ENCODE assay signal across 15 cellular contexts in the genomic region with DNA sequence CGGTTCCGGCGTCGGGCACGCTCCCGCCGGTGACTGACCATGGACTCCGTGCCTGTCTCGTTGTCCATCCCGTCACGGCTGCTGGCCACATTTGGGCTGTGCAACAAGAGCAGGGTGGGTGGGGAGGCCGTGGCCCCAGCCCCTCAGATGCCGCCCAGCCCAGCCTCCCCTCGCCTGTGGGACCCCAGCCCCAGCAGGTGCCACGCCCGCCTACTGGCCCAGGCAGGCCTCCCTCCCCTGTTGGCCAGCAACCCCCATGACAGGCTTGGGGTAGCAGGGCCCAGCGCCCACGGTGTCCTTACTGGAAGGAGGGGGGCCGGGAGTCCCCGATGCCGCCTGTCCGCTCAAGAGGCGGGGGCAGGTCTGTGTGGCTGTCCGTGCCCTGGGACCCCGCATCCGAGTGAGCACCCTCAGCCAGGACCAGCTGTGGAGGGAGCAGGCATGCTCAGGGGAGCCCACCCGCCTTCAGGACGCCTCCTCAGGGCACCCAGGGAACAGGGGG. TPM values are rescaled to one million over a fixed set of nuclear protein-coding genes. Genes with fewer than 3 reads are reported as not detected.
DNase-seq lines count a peak whose midpoint lies in the region; ATAC-seq, FAIRE-seq and TF ChIP-seq lines count a peak whose summit lies in the region.
"Had no signal": no experiment of that assay in that cellular context is flagged by ENCODE, and none has a peak within 500 bp of the region (broad histone marks: within the 10 kb centered on the region; RNA-seq: fewer than 3 reads in every experiment).

No MANE protein-coding gene starts in this region.

- no peak for FAIRE-seq in K562 (lab: Jason Lieb, UNC)
- FAIRE-seq: G401.6 had no signal

- peaks cover 0 to 11% (median 4%) of the 10 kb centered on the region in 5 donors for H3K36me3 Mint-ChIP-seq in naive thymus-derived CD4-positive, alpha-beta T cell

- TF ChIP-seq CTCF in K562 (IDR thresholded peaks at IDR 0.05 in 2 of 3, conservative IDR thresholded peaks at IDR 0.05 in 1 of 3; ENCODE audit: insufficient read depth in 2 of 3, low read depth in 1 of 3, low read length in 3 of 3) (no peak), PC-3 (conservative IDR thresholded peaks at IDR 0.05; ENCODE audit: low read depth, low read length) (no peak)

- no peaks in the 10 kb centered on the region for H3K9me2 ChIP-seq in PC-3 (replicated peaks; ENCODE audit: low read length)

- WGBS in K562 (ENCODE audit: insufficient coverage, low coverage, missing lambda C conversion rate) = 100% methylated on average over 22 of the region's 28 CpGs

- H3K4me1 Mint-ChIP-seq in naive thymus-derived CD4-positive, alpha-beta T cell = peaks cover 5 to 14% (median 6%) of the 10 kb centered on the region in 7 donors

- TF ChIP-seq POLR2A in K562 (conservative IDR thresholded peaks at IDR 0.05) = no peak

- H3K9me3 Mint-ChIP-seq in naive thymus-derived CD4-positive, alpha-beta T cell = peaks cover 0 to 4% (median 0%) of the 10 kb centered on the region in 11 donors
- H3K9me3 Mint-ChIP-seq: CD4-positive, alpha-beta memory T cell; GM23338 had no signal

- H3K4me1 ChIP-seq in BLaER1 = peaks cover 52% of the 10 kb centered on the region
- no peaks in the 10 kb centered on the region for H3K4me1 ChIP-seq in HUES6 (ENCODE audit: control insufficient read depth, insufficient read depth, low read length)
- H3K4me1 ChIP-seq in K562 (replicated peaks in 1 of 2; ENCODE audit: control insufficient read depth in 2 of 2, insufficient read depth in 2 of 2, low read length in 2 of 2) = peaks cover 9 to 88% of the 10 kb centered on the region in 2 experiments; a peak in 3 of 5 replicates
- no peaks in the 10 kb centered on the region for H3K4me1 ChIP-seq in naive thymus-derived CD4-positive, alpha-beta T cell (ENCODE audit: control insufficient read depth in 2 of 2, insufficient read depth in 2 of 2, low read length in 2 of 2)
- peaks cover 39% of the 10 kb centered on the region for H3K4me1 ChIP-seq in PC-3 (ENCODE audit: insufficient read depth, low read length)

- TF ChIP-seq EP300 in K562 (IDR thresholded peaks at IDR 0.05; ENCODE audit: low read length) = no peak

- peak overlapping the region; percentile 55 for H3K9ac ChIP-seq in BLaER1
- H3K9ac ChIP-seq in HUES6 (ENCODE audit: low read length) = no peak overlapping the region
- no peak overlapping the region for H3K9ac ChIP-seq in K562 (ENCODE audit: insufficient read depth in 1 of 2, low read depth in 2 of 2, low read length in 2 of 2)
- H3K9ac ChIP-seq in PC-3 (ENCODE audit: low read length) = no peak overlapping the region

- no peak for DNase-seq in K562 (ENCODE audit: extremely low read depth in 1 of 4, low spot score in 3 of 4)
- no peak for DNase-seq in posterior vena cava (ENCODE audit: low spot score)
- DNase-seq in naive thymus-derived CD4-positive, alpha-beta T cell = no peak
- no peak for DNase-seq in PC-3
- DNase-seq: ACHN, DMS153, DMS79 treated with DMSO at 0.1 percent for 48 hours, EL, H7 had no signal

- H3K27ac ChIP-seq in BLaER1 (peak overlapping the region; percentile 66), HUES6 (ENCODE audit: low read depth, low read length) (0 out of 2 replicates have a peak overlapping the region, but pooled peaks have one; percentile 19), K562 (ENCODE audit: extremely low read depth, low read depth, low read length) (no peak overlapping the region), PC-3 (ENCODE audit: low read length) (no peak overlapping the region)
- no peak overlapping the region for H3K27ac ChIP-seq in naive thymus-derived CD4-positive, alpha-beta T cell (ENCODE audit: low read depth, low read length)

- no peak overlapping the region for H3K4me3 Mint-ChIP-seq in naive thymus-derived CD4-positive, alpha-beta T cell
- H3K4me3 Mint-ChIP-seq: CD4-positive, alpha-beta memory T cell; GM23338 had no signal

- no peak for TF ChIP-seq RAD21 in K562 (CRISPR knock-in tag; conservative IDR thresholded peaks at IDR 0.05 in 1 of 2, IDR thresholded peaks at IDR 0.05 in 1 of 2)

- ATAC-seq in K562 = no peak
- no peak for ATAC-seq in naive thymus-derived CD4-positive, alpha-beta T cell
- ATAC-seq in PC-3 = no peak
- ATAC-seq: GM23338 had no signal

- CTCF ChIA-PET in K562 (lab: Yijun Ruan, JAX; ENCODE audit: low intra/inter-chr PET ratio) (no interaction called here), PC-3 (lab: Charles Lee) (no interaction called here)
- CTCF ChIA-PET in naive thymus-derived CD4-positive, alpha-beta T cell (lab: Charles Lee) = no interaction called here

- no peak overlapping the region for H3K27ac Mint-ChIP-seq in naive thymus-derived CD4-positive, alpha-beta T cell
- H3K27ac Mint-ChIP-seq: CD4-positive, alpha-beta memory T cell; GM23338 had no signal

- no peak overlapping the region for H3K4me3 ChIP-seq in BLaER1
- no peak overlapping the region for H3K4me3 ChIP-seq in HUES6 (ENCODE audit: low read depth, low read length)
- no peak overlapping the region for H3K4me3 ChIP-seq in K562
- H3K4me3 ChIP-seq in naive thymus-derived CD4-positive, alpha-beta T cell (ENCODE audit: low read length) = no peak overlapping the region
- H3K4me3 ChIP-seq in PC-3 (ENCODE audit: low read length) = no peak overlapping the region
- H3K4me3 ChIP-seq: GM23338 had no signal

- H3K79me2 ChIP-seq in K562 (ENCODE audit: control insufficient read depth, insufficient read depth, low read length) (peaks cover 46% of the 10 kb centered on the region), PC-3 (ENCODE audit: low read length) (peaks cover 60% of the 10 kb centered on the region)

- intact Hi-C loops in K562 (cut with micrococcal nuclease) = no loop called here
- intact Hi-C loops in posterior vena cava (cut with DNase I) = no loop called here
- intact Hi-C loops in naive thymus-derived CD4-positive, alpha-beta T cell (cut with micrococcal nuclease) = no loop called here
- intact Hi-C loops in PC-3 (cut with micrococcal nuclease) = no loop called here

- H3K27me3 ChIP-seq in BLaER1 (no peaks in the 10 kb centered on the region), HUES6 (ENCODE audit: control insufficient read depth, insufficient read depth, low read length) (no peaks in the 10 kb centered on the region), K562 (ENCODE audit: control insufficient read depth in 2 of 2, insufficient read depth in 2 of 2, low read length in 2 of 2) (no peaks in the 10 kb centered on the region), PC-3 (ENCODE audit: low read length) (no peaks in the 10 kb centered on the region)
- no peaks in the 10 kb centered on the region for H3K27me3 ChIP-seq in naive thymus-derived CD4-positive, alpha-beta T cell (ENCODE audit: control insufficient read depth in 2 of 2, insufficient read depth in 2 of 2, low read length in 2 of 2)

- H3K27me3 Mint-ChIP-seq in naive thymus-derived CD4-positive, alpha-beta T cell = no peaks in the 10 kb centered on the region
- H3K27me3 Mint-ChIP-seq: CD4-positive, alpha-beta memory T cell had no signal

- BruUV-seq in K562 (replicated peaks; lab: Mats Ljungman, UMichigan) (no TSS peak), PC-3 (replicated peaks; lab: Mats Ljungman, UMichigan) (no TSS peak)

- H4K20me1 ChIP-seq in BLaER1 (peaks cover 75% of the 10 kb centered on the region), K562 (replicated peaks; ENCODE audit: control insufficient read depth, insufficient read depth, low read length) (peaks cover 44% of the 10 kb centered on the region; the same call in 1 of the 2 replicates), PC-3 (ENCODE audit: low read length) (peaks cover 5% of the 10 kb centered on the region; the same call in 1 of the 2 replicates)

- H3K4me2 ChIP-seq in BLaER1 (peak overlapping the region; percentile 72), K562 (ENCODE audit: insufficient read depth, low read length) (no peak overlapping the region), PC-3 (ENCODE audit: low read length) (no peak overlapping the region)
- H3K4me2 ChIP-seq: GM23338 had no signal

- no peaks in the 10 kb centered on the region for H3F3A ChIP-seq in PC-3 (ENCODE audit: low read length, unreplicated experiment)

- no peak overlapping the region for H2AFZ ChIP-seq in K562 (ENCODE audit: low read depth, low read length)
- no peak overlapping the region for H2AFZ ChIP-seq in PC-3 (ENCODE audit: low read length)
- H2AFZ ChIP-seq: GM23338 had no signal

- in situ Hi-C loops in K562 (cut with MboI) = no loop called here

- H3K36me3 ChIP-seq in BLaER1 = peaks cover 40% of the 10 kb centered on the region
- peaks cover 38% of the 10 kb centered on the region for H3K36me3 ChIP-seq in HUES6 (ENCODE audit: control insufficient read depth, insufficient read depth, low read length)
- H3K36me3 ChIP-seq in K562 (ENCODE audit: control insufficient read depth, insufficient read depth, low read length) = peaks cover 79% of the 10 kb centered on the region; the same call in 2 of the 3 replicates
- H3K36me3 ChIP-seq in naive thymus-derived CD4-positive, alpha-beta T cell (ENCODE audit: control insufficient read depth in 2 of 3, insufficient read depth in 3 of 3, low read length in 3 of 3) = peaks cover 0 to 29% (median 0%) of the 10 kb centered on the region in 3 experiments
- H3K36me3 ChIP-seq in PC-3 (ENCODE audit: low read depth, low read length) = peaks cover 46% of the 10 kb centered on the region

- H3K9me3 ChIP-seq in BLaER1 = no peaks in the 10 kb centered on the region
- no peaks in the 10 kb centered on the region for H3K9me3 ChIP-seq in HUES6 (ENCODE audit: control insufficient read depth, insufficient read depth, low read depth, low read length)
- H3K9me3 ChIP-seq in K562 (replicated peaks; ENCODE audit: control insufficient read depth, insufficient read depth, low read depth, low read length) = peaks cover 2% of the 10 kb centered on the region; the same call in 1 of the 2 replicates
- no peaks in the 10 kb centered on the region for H3K9me3 ChIP-seq in naive thymus-derived CD4-positive, alpha-beta T cell (ENCODE audit: control insufficient read depth in 2 of 3, low read length in 3 of 3)
- no peaks in the 10 kb centered on the region for H3K9me3 ChIP-seq in PC-3 (ENCODE audit: low read length)

- POLR2A ChIA-PET in K562 (lab: Yijun Ruan, JAX) = interaction anchor here (1.0 kb wide), 1 partner anchor 10 kb away, joined by 4 read pairs; no protein-coding TSS in a partner anchor
- POLR2A ChIA-PET in naive thymus-derived CD4-positive, alpha-beta T cell (lab: Charles Lee) = no interaction called here
- POLR2A ChIA-PET in PC-3 (lab: Charles Lee; ENCODE audit: unreplicated experiment) = no interaction called here

- H3K9me1 ChIP-seq in K562 (ENCODE audit: control insufficient read depth, insufficient read depth, low read length) = peaks cover 11% of the 10 kb centered on the region

RNA-seq across cellular contexts. Expression of a gene that starts 7.1 kb away (rescaled TPM):
- total RNA-seq in K562 (2011; cell fraction: chromatin; rRNA removed; ENCODE audit: low replicate concordance) = 53.3 and 207 TPM in 2 replicates
- 213 and 235 TPM in 2 replicates for total RNA-seq in K562 (2011; cell fraction: nucleolus; rRNA removed)
- total RNA-seq in K562 (2011; cell fraction: nucleoplasm; rRNA removed) = 85.9 and 103 TPM in 2 replicates
- total RNA-seq in K562 (2014; rRNA removed) (135 and 143 TPM in 2 replicates), K562 (2014; rRNA removed; fragmentation: Illumina TruSeq; extraction: Trizol) (3.5 and 6.3 TPM in 2 replicates), K562 (2015; rRNA removed; fragmentation: Illumina TruSeq; extraction: Trizol) (50.9 and 51.7 TPM in 2 replicates), K562 (2021) (106 and 118 TPM in 2 replicates), posterior vena cava (10 to 100 TPM; 45.9 to 61.9 TPM), PC-3 (2014; rRNA removed) (626 and 813 TPM in 2 replicates)
- polyA plus RNA-seq in K562 (2011; rRNA removed) (24.3 and 42.1 TPM in 2 replicates), K562 (2014; fragmentation: Illumina TruSeq; extraction: Trizol) (13.9 and 43.4 TPM in 2 replicates), K562 (2014; fragmentation: Nextera tagmentation; extraction: Ambion mirVana) (under 1 TPM; 0.62 to 0.63 TPM), K562 (2014; rRNA removed) (119 and 136 TPM in 2 replicates)
- polyA plus RNA-seq in K562 (2011; cell fraction: cytosol; rRNA removed) = 39.8 and 107 TPM in 2 replicates
- polyA plus RNA-seq in K562 (2011; cell fraction: nucleus; rRNA removed) = 353 and 531 TPM in 2 replicates
- 65.5 and 75.0 TPM in 2 replicates for polyA plus RNA-seq in K562 (2012)
- 5.6 and 11.7 TPM in 2 replicates for polyA minus RNA-seq in K562 (2011; rRNA and poly(A)+ RNA removed)
- 32.9 and 47.2 TPM in 2 replicates for polyA minus RNA-seq in K562 (2011; cell fraction: cytosol; rRNA and poly(A)+ RNA removed)
- polyA minus RNA-seq in K562 (2011; cell fraction: nucleus; rRNA and poly(A)+ RNA removed) = 69.3 and 81.9 TPM in 2 replicates
- 10 to 100 TPM; 40.2 to 54.9 (median 45.9) TPM for total RNA-seq in naive thymus-derived CD4-positive, alpha-beta T cell
- polyA plus RNA-seq in naive thymus-derived CD4-positive, alpha-beta T cell = 1 to 10 TPM in 1 of 2 donors, under 1 TPM in 1; 0.78 to 1.1 TPM

RNA-seq across cellular contexts. Expression of a gene that starts 11.0 kb away (rescaled TPM):
- 0.19 and 0.58 TPM in 2 replicates for total RNA-seq in K562 (2011; cell fraction: chromatin; rRNA removed; ENCODE audit: low replicate concordance)
- total RNA-seq in K562 (2011; cell fraction: nucleolus; rRNA removed) = 0.53 and 0.67 TPM in 2 replicates
- 0.15 and 0.23 TPM in 2 replicates for total RNA-seq in K562 (2011; cell fraction: nucleoplasm; rRNA removed)
- 0.12 TPM in 1 of 2 replicates, not detected in the other for total RNA-seq in K562 (2014; rRNA removed)
- not detected in 2 replicates for total RNA-seq in K562 (2014; rRNA removed; fragmentation: Illumina TruSeq; extraction: Trizol)
- total RNA-seq in K562 (2015; rRNA removed; fragmentation: Illumina TruSeq; extraction: Trizol) = 0.04 TPM in 1 of 2 replicates, not detected in the other
- 0.07 and 0.09 TPM in 2 replicates for total RNA-seq in K562 (2021)
- polyA plus RNA-seq in K562 (2011; rRNA removed) = 0.05 TPM in 1 of 2 replicates, not detected in the other
- 0.03 and 0.06 TPM in 2 replicates for polyA plus RNA-seq in K562 (2011; cell fraction: cytosol; rRNA removed)
- polyA plus RNA-seq in K562 (2011; cell fraction: nucleus; rRNA removed) = 0.25 and 0.31 TPM in 2 replicates
- 0.26 and 0.37 TPM in 2 replicates for polyA plus RNA-seq in K562 (2012)
- polyA plus RNA-seq in K562 (2014; fragmentation: Illumina TruSeq; extraction: Trizol) = not detected in 2 replicates
- not detected for polyA plus RNA-seq in K562 (2014; fragmentation: Nextera tagmentation; extraction: Ambion mirVana)
- 0.03 and 0.13 TPM in 2 replicates for polyA plus RNA-seq in K562 (2014; rRNA removed)
- polyA minus RNA-seq in K562 (2011; rRNA and poly(A)+ RNA removed) = not detected in 2 replicates
- polyA minus RNA-seq in K562 (2011; cell fraction: cytosol; rRNA and poly(A)+ RNA removed) = not detected in 2 replicates
- 0.13 and 0.22 TPM in 2 replicates for polyA minus RNA-seq in K562 (2011; cell fraction: nucleus; rRNA and poly(A)+ RNA removed)
- total RNA-seq in posterior vena cava = under 1 TPM in 1 of 2 donors, not detected in 1; 0.09 TPM
- total RNA-seq in naive thymus-derived CD4-positive, alpha-beta T cell = 1 to 10 TPM; 1.1 to 2.6 (median 1.8) TPM
- under 1 TPM in 1 of 2 donors, not detected in 1; 0.32 TPM for polyA plus RNA-seq in naive thymus-derived CD4-positive, alpha-beta T cell
- 1.9 and 4.3 TPM in 2 replicates for total RNA-seq in PC-3 (2014; rRNA removed)
- polyA plus RNA-seq: GM23338 had no signal

RNA-seq across cellular contexts. Expression of a gene that starts 16.2 kb away (rescaled TPM):
- total RNA-seq in K562 (2011; cell fraction: chromatin; rRNA removed; ENCODE audit: low replicate concordance) = 12.2 and 30.9 TPM in 2 replicates
- 39.7 and 42.5 TPM in 2 replicates for total RNA-seq in K562 (2011; cell fraction: nucleolus; rRNA removed)
- total RNA-seq in K562 (2011; cell fraction: nucleoplasm; rRNA removed) = 29.8 and 30.7 TPM in 2 replicates
- 7.3 and 12.4 TPM in 2 replicates for total RNA-seq in K562 (2014; rRNA removed)
- 2.1 and 2.7 TPM in 2 replicates for total RNA-seq in K562 (2014; rRNA removed; fragmentation: Illumina TruSeq; extraction: Trizol)
- total RNA-seq in K562 (2015; rRNA removed; fragmentation: Illumina TruSeq; extraction: Trizol) = 4.8 and 5.5 TPM in 2 replicates
- total RNA-seq in K562 (2021) = 9.1 and 10.8 TPM in 2 replicates
- 2.9 and 9.0 TPM in 2 replicates for polyA plus RNA-seq in K562 (2011; rRNA removed)
- polyA plus RNA-seq in K562 (2011; cell fraction: cytosol; rRNA removed) = 4.0 and 38.2 TPM in 2 replicates
- 18.3 and 101 TPM in 2 replicates for polyA plus RNA-seq in K562 (2011; cell fraction: nucleus; rRNA removed)
- 13.9 and 20.4 TPM in 2 replicates for polyA plus RNA-seq in K562 (2012)
- 6.3 and 9.2 TPM in 2 replicates for polyA plus RNA-seq in K562 (2014; fragmentation: Illumina TruSeq; extraction: Trizol)
- under 1 TPM; 0.66 to 0.83 TPM for polyA plus RNA-seq in K562 (2014; fragmentation: Nextera tagmentation; extraction: Ambion mirVana)
- 11.3 and 13.1 TPM in 2 replicates for polyA plus RNA-seq in K562 (2014; rRNA removed)
- 0.75 and 3.0 TPM in 2 replicates for polyA minus RNA-seq in K562 (2011; rRNA and poly(A)+ RNA removed)
- 2.1 and 10.7 TPM in 2 replicates for polyA minus RNA-seq in K562 (2011; cell fraction: cytosol; rRNA and poly(A)+ RNA removed)
- 1.4 and 8.2 TPM in 2 replicates for polyA minus RNA-seq in K562 (2011; cell fraction: nucleus; rRNA and poly(A)+ RNA removed)
- total RNA-seq in posterior vena cava = 100 to 1,000 TPM; 104 to 174 TPM
- total RNA-seq in naive thymus-derived CD4-positive, alpha-beta T cell = 1 to 10 TPM in 3 of 5 experiments, under 1 TPM in 2; 0.39 to 2.2 (median 1.0) TPM
- under 1 TPM; 0.41 to 0.66 TPM for polyA plus RNA-seq in naive thymus-derived CD4-positive, alpha-beta T cell
- 25.3 and 29.0 TPM in 2 replicates for total RNA-seq in PC-3 (2014; rRNA removed)
- total RNA-seq: HT-29 had no signal

RNA-seq across cellular contexts. Expression of a gene that starts 17.5 kb away (rescaled TPM):
- total RNA-seq in K562 (2011; cell fraction: chromatin; rRNA removed; ENCODE audit: low replicate concordance) = 3.4 and 22.1 TPM in 2 replicates
- total RNA-seq in K562 (2011; cell fraction: nucleolus; rRNA removed) = 31.8 and 32.0 TPM in 2 replicates
- total RNA-seq in K562 (2011; cell fraction: nucleoplasm; rRNA removed) = 11.2 and 13.9 TPM in 2 replicates
- total RNA-seq in K562 (2014; rRNA removed) (21.6 and 33.4 TPM in 2 replicates), K562 (2014; rRNA removed; fragmentation: Illumina TruSeq; extraction: Trizol) (3.0 and 3.5 TPM in 2 replicates), K562 (2015; rRNA removed; fragmentation: Illumina TruSeq; extraction: Trizol) (8.4 and 10.1 TPM in 2 replicates), K562 (2021) (25.4 and 25.8 TPM in 2 replicates), posterior vena cava (10 to 100 TPM; 11.6 to 14.1 TPM), PC-3 (2014; rRNA removed) (141 and 168 TPM in 2 replicates)
- polyA plus RNA-seq in K562 (2011; rRNA removed) (3.5 and 5.7 TPM in 2 replicates), K562 (2014; fragmentation: Illumina TruSeq; extraction: Trizol) (2.7 and 9.1 TPM in 2 replicates), K562 (2014; fragmentation: Nextera tagmentation; extraction: Ambion mirVana) (under 1 TPM; 0.11 to 0.20 TPM), K562 (2014; rRNA removed) (12.4 and 12.9 TPM in 2 replicates)
- 7.2 and 32.1 TPM in 2 replicates for polyA plus RNA-seq in K562 (2011; cell fraction: cytosol; rRNA removed)
- polyA plus RNA-seq in K562 (2011; cell fraction: nucleus; rRNA removed) = 5.6 and 10.3 TPM in 2 replicates
- polyA plus RNA-seq in K562 (2012) = 14.5 and 17.3 TPM in 2 replicates
- polyA minus RNA-seq in K562 (2011; rRNA and poly(A)+ RNA removed) = 2.1 and 2.4 TPM in 2 replicates
- 9.2 and 12.1 TPM in 2 replicates for polyA minus RNA-seq in K562 (2011; cell fraction: cytosol; rRNA and poly(A)+ RNA removed)
- 14.0 and 17.8 TPM in 2 replicates for polyA minus RNA-seq in K562 (2011; cell fraction: nucleus; rRNA and poly(A)+ RNA removed)
- total RNA-seq in naive thymus-derived CD4-positive, alpha-beta T cell = 10 to 100 TPM; 11.5 to 29.3 (median 19.1) TPM
- 10 to 100 TPM; 17.7 to 26.5 TPM for polyA plus RNA-seq in naive thymus-derived CD4-positive, alpha-beta T cell

RNA-seq across cellular contexts. Expression of a gene that starts 17.7 kb away (rescaled TPM):
- total RNA-seq in K562 (2011; cell fraction: chromatin; rRNA removed; ENCODE audit: low replicate concordance) = 317 and 866 TPM in 2 replicates
- total RNA-seq in K562 (2011; cell fraction: nucleolus; rRNA removed) = 565 and 578 TPM in 2 replicates
- total RNA-seq in K562 (2011; cell fraction: nucleoplasm; rRNA removed) = 402 and 440 TPM in 2 replicates
- total RNA-seq in K562 (2014; rRNA removed) (151 and 179 TPM in 2 replicates), K562 (2014; rRNA removed; fragmentation: Illumina TruSeq; extraction: Trizol) (62.1 and 77.4 TPM in 2 replicates), K562 (2015; rRNA removed; fragmentation: Illumina TruSeq; extraction: Trizol) (85.4 and 88.8 TPM in 2 replicates), K562 (2021) (153 and 164 TPM in 2 replicates), posterior vena cava (10 to 100 TPM; 61.8 to 65.6 TPM), PC-3 (2014; rRNA removed) (254 and 324 TPM in 2 replicates)
- polyA plus RNA-seq in K562 (2011; rRNA removed) (110 and 164 TPM in 2 replicates), K562 (2014; fragmentation: Illumina TruSeq; extraction: Trizol) (143 and 151 TPM in 2 replicates), K562 (2014; fragmentation: Nextera tagmentation; extraction: Ambion mirVana) (10 to 100 TPM in 1 of 2 experiments, 1 to 10 TPM in 1; 3.6 to 11.8 TPM), K562 (2014; rRNA removed) (183 TPM in 2 replicates)
- 195 and 300 TPM in 2 replicates for polyA plus RNA-seq in K562 (2011; cell fraction: cytosol; rRNA removed)
- 663 and 798 TPM in 2 replicates for polyA plus RNA-seq in K562 (2011; cell fraction: nucleus; rRNA removed)
- 151 and 204 TPM in 2 replicates for polyA plus RNA-seq in K562 (2012)
- polyA minus RNA-seq in K562 (2011; rRNA and poly(A)+ RNA removed) = 68.4 and 103 TPM in 2 replicates
- 79.6 and 101 TPM in 2 replicates for polyA minus RNA-seq in K562 (2011; cell fraction: cytosol; rRNA and poly(A)+ RNA removed)
- 108 and 123 TPM in 2 replicates for polyA minus RNA-seq in K562 (2011; cell fraction: nucleus; rRNA and poly(A)+ RNA removed)
- 100 to 1,000 TPM; 126 to 187 (median 161) TPM for total RNA-seq in naive thymus-derived CD4-positive, alpha-beta T cell
- 10 to 100 TPM; 62.8 to 74.0 TPM for polyA plus RNA-seq in naive thymus-derived CD4-positive, alpha-beta T cell

Comparison
In these comparisons a context has a peak if more than half of its experiments do, and no peak if none do; other contexts are left out.
1. H3K27ac ChIP-seq: peak in BLaER1 (single experiment) and HUES6 (single experiment); none in K562 (single experiment), naive thymus-derived CD4-positive, alpha-beta T cell (single experiment) and PC-3 (single experiment).